ENCODE assay signal across 8 cellular contexts in the genomic region with DNA sequence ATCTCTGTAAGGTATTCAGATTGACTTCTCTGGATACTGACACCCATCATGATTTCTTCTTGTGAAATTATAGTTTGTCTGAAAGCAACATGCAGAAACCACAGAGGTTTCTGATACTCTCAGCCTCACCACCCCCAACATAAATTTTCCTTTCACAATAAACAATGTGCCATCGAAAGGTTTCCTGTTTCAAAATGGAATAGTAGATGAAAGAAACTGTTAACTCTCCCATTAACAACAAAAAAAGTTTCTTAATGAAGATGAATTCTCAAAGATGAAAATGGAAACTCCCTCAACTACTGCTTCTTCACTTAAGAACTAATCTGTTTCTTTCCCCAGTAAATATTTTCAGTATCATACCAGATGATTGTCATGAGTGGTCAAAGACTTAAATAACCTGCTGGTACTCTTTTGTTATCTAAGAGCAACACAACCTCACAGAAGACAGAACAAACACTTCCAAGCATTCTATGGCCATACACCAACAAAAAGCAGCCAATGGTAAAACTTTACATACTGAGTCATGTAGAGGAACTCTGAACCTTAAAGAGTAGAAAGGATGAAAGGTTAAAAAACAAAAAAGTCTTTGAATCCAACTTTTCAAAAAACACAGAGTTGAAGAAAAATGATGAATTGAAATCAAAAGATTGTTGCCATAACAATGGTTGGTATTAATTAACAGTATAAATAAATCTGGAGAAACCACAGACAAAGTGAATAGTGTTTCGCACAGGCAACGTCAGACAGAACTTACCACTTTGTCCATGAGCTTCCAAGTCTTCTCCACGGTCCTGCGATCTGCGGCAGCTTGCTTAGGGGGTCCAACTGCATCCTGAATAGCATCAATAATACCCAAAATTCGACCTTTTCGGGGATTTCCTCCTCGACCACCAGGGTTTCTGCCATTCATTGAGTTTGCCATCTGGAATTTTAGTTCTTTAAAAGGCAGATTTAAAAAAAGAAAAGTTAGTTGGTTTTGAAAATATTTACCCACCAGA. TPM values are rescaled to one million over a fixed set of nuclear protein-coding genes. Genes with fewer than 3 reads are reported as not detected.
DNase-seq lines count a peak whose midpoint lies in the region; TF ChIP-seq lines count a peak whose summit lies in the region.

No MANE protein-coding gene starts in this region.

- H3K36me3 ChIP-seq in OCI-LY1 (ENCODE audit: insufficient read depth, low read length): peaks cover 21% of the 10 kb centered on the region; the same call in 1 of the 2 replicates
- H3K36me3 ChIP-seq in mucosa of stomach (ENCODE audit: control insufficient read depth, insufficient read depth, low read length): no peaks in the 10 kb centered on the region

- H3K9me2 ChIP-seq in OCI-LY1 (ENCODE audit: low read depth, low read length): no peaks in the 10 kb centered on the region

- H4K20me1 ChIP-seq in OCI-LY1 (ENCODE audit: insufficient read depth, low read length): no peaks in the 10 kb centered on the region

- peak overlapping the region; percentile 84 for H3K9ac ChIP-seq in OCI-LY1 (ENCODE audit: low read length)
- peak overlapping the region; percentile 85 for H3K9ac ChIP-seq in mucosa of stomach (ENCODE audit: low read length)

- no peaks in the 10 kb centered on the region for H3K9me3 Mint-ChIP-seq in HFFc6

- H3K4me1 ChIP-seq in OCI-LY1 (ENCODE audit: insufficient read depth, low read length, severe bottlenecking): peaks cover 69% of the 10 kb centered on the region
- peaks cover 16% of the 10 kb centered on the region for H3K4me1 ChIP-seq in mucosa of stomach (ENCODE audit: control insufficient read depth, insufficient read depth, low read length)

- H3K27ac ChIP-seq in OCI-LY1 (ENCODE audit: low read depth, low read length, poor library complexity, severe bottlenecking): peak overlapping the region; percentile 87

- H3F3A ChIP-seq in OCI-LY1 (ENCODE audit: insufficient read depth, low read length): no peaks in the 10 kb centered on the region

- H3K27me3 ChIP-seq in OCI-LY1 (ENCODE audit: insufficient read depth, low read length) (no peaks in the 10 kb centered on the region), mucosa of stomach (ENCODE audit: control insufficient read depth, insufficient read depth, low read length) (no peaks in the 10 kb centered on the region)

- H3K27ac Mint-ChIP-seq in HFFc6: peak overlapping the region; percentile 98

- peak overlapping the region; percentile 72 for H3K4me2 ChIP-seq in OCI-LY1 (ENCODE audit: low read length)

- H3K79me2 ChIP-seq in OCI-LY1 (ENCODE audit: insufficient read depth, low read length): peaks cover 44% of the 10 kb centered on the region

- H3K4me3 ChIP-seq in OCI-LY1 (ENCODE audit: low read depth, low read length, poor library complexity, severe bottlenecking): peak overlapping the region; percentile 92
- H3K4me3 ChIP-seq in choroid plexus epithelial cell (ENCODE audit: low read depth, low read length): peak overlapping the region; percentile 85
- peak overlapping the region; percentile 71 for H3K4me3 ChIP-seq in mucosa of stomach (ENCODE audit: low read length)

- H3K9me3 ChIP-seq in OCI-LY1 (ENCODE audit: low read length) (no peaks in the 10 kb centered on the region), mucosa of stomach (ENCODE audit: control insufficient read depth, low read length) (no peaks in the 10 kb centered on the region)

- TF ChIP-seq CTCF in HFFc6 (IDR thresholded peaks at IDR 0.05) (peak; percentile 43; the same call in 1 of the 2 replicates), OCI-LY1 (IDR thresholded peaks at IDR 0.05; ENCODE audit: low read length) (no peak), choroid plexus epithelial cell (conservative IDR thresholded peaks at IDR 0.05; ENCODE audit: low read depth, low read length) (no peak)

- no peaks in the 10 kb centered on the region; the same call in 1 of the 2 replicates for H3K27me3 Mint-ChIP-seq in HFFc6 (ENCODE audit: insufficient read depth)

- peaks cover 14% of the 10 kb centered on the region for H3K36me3 Mint-ChIP-seq in HFFc6 (ENCODE audit: low read depth)

- H2AFZ ChIP-seq in OCI-LY1 (ENCODE audit: low read length): no peak overlapping the region

- H3K4me3 Mint-ChIP-seq in HFFc6: peak overlapping the region; percentile 95

- peaks cover 47% of the 10 kb centered on the region for H3K4me1 Mint-ChIP-seq in HFFc6 (ENCODE audit: low read depth)

- DNase-seq in activated T-cell treated with anti-CD3 and anti-CD28 coated beads, Interleukin-2, amount 50 U/mL, for 1 hour: peak; percentile 25
- no peak for DNase-seq in activated T-cell treated with anti-CD3 and anti-CD28 coated beads for 4 hours
- no peak for DNase-seq in HFFc6
- peak; percentile 68 for DNase-seq in choroid plexus epithelial cell (ENCODE audit: low read depth)
- no peak for DNase-seq in activated CD4-positive, CD25-positive, alpha-beta regulatory T cell treated with anti-CD3 and anti-CD28 coated beads, Interleukin-2, amount 50 U/mL, for 72 hours
- DNase-seq in NCI-H1417 treated with DMSO at 0.1 percent for 48 hours (lab: John Stamatoyannopoulos, UW): no peak

RNA-seq across cellular contexts. Expression of gene CBLB, which starts 1.9 kb away (rescaled TPM):
- 10 to 100 TPM; 17.6 to 22.6 (median 20.6) TPM for total RNA-seq in HFFc6 (2021; fragmentation: NEBNext Ultra II Directional; extraction: Animal tissue kit (Norgen Biotek cat#: 25700))

Comparison
In these comparisons a context has a peak if more than half of its experiments do, and no peak if none do; other contexts are left out.
1. DNase-seq: peak in activated T-cell treated with anti-CD3 and anti-CD28 coated beads, Interleukin-2, amount 50 U/mL, for 1 hour (single experiment) and choroid plexus epithelial cell (single experiment); none in activated T-cell treated with anti-CD3 and anti-CD28 coated beads for 4 hours (single experiment), HFFc6 (single experiment), activated CD4-positive, CD25-positive, alpha-beta regulatory T cell treated with anti-CD3 and anti-CD28 coated beads, Interleukin-2, amount 50 U/mL, for 72 hours (single experiment) and NCI-H1417 treated with DMSO at 0.1 percent for 48 hours (single experiment).
2. Peak in every context shown above with its lines, with median percentiles within 50 percentile points of each other: H3K4me3 ChIP-seq.